In the genomic region with DNA sequence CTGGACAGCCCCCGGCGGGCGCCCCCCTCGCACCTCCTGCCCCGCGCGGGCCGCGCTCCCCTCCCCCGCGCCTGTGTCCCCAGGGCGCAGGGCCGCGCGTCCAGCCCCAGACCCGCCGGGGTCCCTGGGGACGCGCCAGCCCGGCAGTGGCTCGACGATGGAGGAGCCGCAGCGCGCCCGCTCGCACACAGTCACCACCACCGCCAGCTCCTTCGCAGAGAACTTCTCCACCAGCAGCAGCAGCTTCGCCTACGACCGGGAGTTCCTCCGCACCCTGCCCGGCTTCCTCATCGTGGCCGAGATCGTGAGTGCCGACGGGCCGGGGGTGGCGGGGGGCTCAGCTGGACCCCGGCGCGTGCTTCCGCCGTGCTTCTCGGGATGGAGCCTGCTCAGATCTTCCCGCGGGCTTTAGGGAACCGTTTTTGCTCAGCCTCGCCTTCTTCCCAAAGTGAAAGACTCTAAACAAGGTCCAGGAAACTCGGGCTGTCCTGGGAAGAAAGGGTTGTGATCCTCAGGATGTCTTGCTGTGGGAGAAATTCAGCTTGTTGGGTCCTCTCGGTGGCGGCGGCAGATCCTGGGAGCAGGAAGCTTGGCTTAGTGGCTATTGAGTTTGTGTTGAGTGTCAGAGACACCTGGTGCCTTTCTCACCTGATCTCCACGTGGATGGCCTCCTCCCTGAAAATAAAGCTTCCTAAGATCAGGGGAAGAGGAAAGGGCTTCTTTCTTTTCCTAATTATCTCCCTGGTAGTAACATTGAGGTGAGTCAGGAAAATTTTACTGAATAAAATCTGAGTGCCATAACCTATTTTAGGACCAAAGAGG, we compare ENCODE assay signal across 1 cellular context.
TF ChIP-seq lines count a peak whose summit lies in the region.

No MANE protein-coding gene starts in this region.

TF ChIP-seq in SK-N-SH treated with all-trans-retinoic acid at 6 μM for 48 hours, 23 proteins besides CTCF, POLR2A, EP300 and RAD21 (continued from another document):
- 0 out of 2 replicates have a peak, but pooled peaks have one; percentile 20 for TF ChIP-seq TSHZ2 (CRISPR knock-in tag; IDR thresholded peaks at IDR 0.05)
- TF ChIP-seq OSR1 (CRISPR knock-in tag; IDR thresholded peaks at IDR 0.05): no peak
